9 cellular contexts compared by ENCODE assay signal in genomic region chr19:27891411-27891810, GRCh38.
"Had no signal": no experiment of that assay in that cellular context is flagged by ENCODE, and none has a peak within 500 bp of the region (broad histone marks: within the 10 kb centered on the region; RNA-seq: fewer than 3 reads in every experiment).

No MANE protein-coding gene starts in this region.

- ATAC-seq: GM23338, HCT116 had no signal

- FAIRE-seq: H1, H54 had no signal

- DNase-seq: GM23248, GOT3, H9, HCEC 1CT, HFFc6 had no signal
